ENCODE assay signal across 29 cellular contexts in genomic region chr9:8420416-8420815, GRCh38.
DNase-seq lines count a peak whose midpoint lies in the region; ATAC-seq and TF ChIP-seq lines count a peak whose summit lies in the region.
"Had no signal": no experiment of that assay in that cellular context is flagged by ENCODE, and none has a peak within 500 bp of the region (broad histone marks: within the 10 kb centered on the region; RNA-seq: fewer than 3 reads in every experiment).

No MANE protein-coding gene starts in this region.

- peak overlapping the region; percentile 28 for H3K4me2 ChIP-seq in GM23338
- H3K4me2 ChIP-seq: A549; BLaER1; BLaER1 treated with 17β-estradiol and CSF1 and Interleukin-3, amounts not matched to agents 10 nM and 100 nM had no signal

- H4K20me1 ChIP-seq in GM23338 (replicated peaks; ENCODE audit: insufficient read depth): no peaks in the 10 kb centered on the region
- H4K20me1 ChIP-seq: BLaER1; BLaER1 treated with 17β-estradiol and CSF1 and Interleukin-3, amounts not matched to agents 10 nM and 100 nM had no signal

- no peak overlapping the region for H2AFZ ChIP-seq in GM23338

- no peaks in the 10 kb centered on the region for H3K9me3 ChIP-seq in HUES48 (ENCODE audit: control insufficient read depth, insufficient read depth, low read length)
- H3K9me3 ChIP-seq: A549; BE2C; BLaER1; BLaER1 treated with 17β-estradiol and CSF1 and Interleukin-3, amounts not matched to agents 10 nM and 100 nM; Caco-2 had no signal

- no peaks in the 10 kb centered on the region for H3K79me2 ChIP-seq in GM23338 (replicated peaks; ENCODE audit: insufficient read depth)

- peaks cover 20% of the 10 kb centered on the region for H3K4me1 Mint-ChIP-seq in GM23338
- H3K4me1 Mint-ChIP-seq: B cell; CD4-positive, alpha-beta memory T cell; CD4-positive, CD25-positive, alpha-beta regulatory T cell; CD8-positive, alpha-beta memory T cell had no signal

- H3K27ac ChIP-seq in GM23338 (ENCODE audit: low read depth) (no peak overlapping the region), HUES48 (ENCODE audit: low read depth, low read length) (peak overlapping the region; percentile 0)
- H3K27ac ChIP-seq: 22Rv1; A549; BLaER1; BLaER1 treated with 17β-estradiol and CSF1 and Interleukin-3, amounts not matched to agents 10 nM and 100 nM; C4-2B had no signal

- H3K36me3 Mint-ChIP-seq in GM23338 (ENCODE audit: low read depth): no peaks in the 10 kb centered on the region
- H3K36me3 Mint-ChIP-seq: CD14-positive monocyte; CD4-positive, alpha-beta memory T cell; CD4-positive, CD25-positive, alpha-beta regulatory T cell; CD8-positive, alpha-beta memory T cell; CD8-positive, alpha-beta T cell had no signal

- no peaks in the 10 kb centered on the region for H3F3A ChIP-seq in GM23338 (replicated peaks; ENCODE audit: low read depth)

- no peaks in the 10 kb centered on the region for H3K9me2 ChIP-seq in GM23338 (ENCODE audit: insufficient read depth)

- DNase-seq in GM23338 (ENCODE audit: low spot score) (no peak), posterior cingulate gyrus (no peak), NAMALWA (ENCODE audit: low spot score) (no peak)
- DNase-seq: 8988T; ACHN; AML-193; BE2C; C1 segment of cervical spinal cord; Caco-2; Calu3; CD4-positive, alpha-beta memory T cell; CD4-positive, alpha-beta T cell; CD4-positive, CD25-positive, alpha-beta regulatory T cell; CD8-positive, alpha-beta memory T cell; CD8-positive, alpha-beta T cell; COR-L47; DMS 273 treated with DMSO at 0.1 percent for 48 hours; DMS153; DMS53; DND-41; EL had no signal

- no peak overlapping the region for H3K27ac Mint-ChIP-seq in GM23338
- H3K27ac Mint-ChIP-seq: B cell; CD4-positive, alpha-beta memory T cell; CD4-positive, alpha-beta T cell; CD8-positive, alpha-beta memory T cell; CD8-positive, alpha-beta T cell had no signal

- intact Hi-C loops in posterior cingulate gyrus (cut with DNase I): no loop called here

- no peak overlapping the region for H3K4me3 ChIP-seq in GM23338
- no peak overlapping the region for H3K4me3 ChIP-seq in HUES48 (ENCODE audit: low read depth, low read length)
- H3K4me3 ChIP-seq: A549; BLaER1; BLaER1 treated with 17β-estradiol and CSF1 and Interleukin-3, amounts not matched to agents 10 nM and 100 nM had no signal

- H3K27me3 Mint-ChIP-seq in GM23338 (ENCODE audit: insufficient read depth, low read depth, poor library complexity): no peaks in the 10 kb centered on the region
- H3K27me3 Mint-ChIP-seq: B cell; CD4-positive, alpha-beta T cell; CD4-positive, CD25-positive, alpha-beta regulatory T cell had no signal

- no peak for TF ChIP-seq CTCF in GM23338 (conservative IDR thresholded peaks at IDR 0.05; ENCODE audit: low read depth in 2 of 2)

- H3K4me1 ChIP-seq in GM23338 (ENCODE audit: insufficient read depth) (peaks cover 21% of the 10 kb centered on the region), HUES48 (ENCODE audit: control insufficient read depth, insufficient read depth, low read length) (peaks cover 15% of the 10 kb centered on the region)
- H3K4me1 ChIP-seq: A549, BE2C, BLaER1, Caco-2 had no signal

- H3K9ac ChIP-seq in HUES48 (ENCODE audit: low read depth, low read length): no peak overlapping the region
- H3K9ac ChIP-seq: BLaER1; BLaER1 treated with 17β-estradiol and CSF1 and Interleukin-3, amounts not matched to agents 10 nM and 100 nM had no signal

- H3K4me3 Mint-ChIP-seq in GM23338: no peak overlapping the region
- H3K4me3 Mint-ChIP-seq: B cell; CD14-positive monocyte; CD4-positive, alpha-beta memory T cell; CD4-positive, alpha-beta T cell; CD4-positive, CD25-positive, alpha-beta regulatory T cell; CD8-positive, alpha-beta memory T cell; CD8-positive, alpha-beta T cell had no signal

- no peak for ATAC-seq in GM23338
- ATAC-seq: A549; CD8-positive, alpha-beta T cell had no signal

- H3K36me3 ChIP-seq in GM23338 (ENCODE audit: insufficient read depth) (no peaks in the 10 kb centered on the region), HUES48 (ENCODE audit: control insufficient read depth, insufficient read depth, low read length) (no peaks in the 10 kb centered on the region)
- H3K36me3 ChIP-seq: BE2C; BLaER1; BLaER1 treated with 17β-estradiol and CSF1 and Interleukin-3, amounts not matched to agents 10 nM and 100 nM had no signal

- no peaks in the 10 kb centered on the region for H3K9me3 Mint-ChIP-seq in GM23338
- H3K9me3 Mint-ChIP-seq: CD4-positive, alpha-beta T cell; CD4-positive, CD25-positive, alpha-beta regulatory T cell; CD8-positive, alpha-beta T cell had no signal

- H3K27me3 ChIP-seq in GM23338 (ENCODE audit: insufficient read depth) (no peaks in the 10 kb centered on the region), HUES48 (ENCODE audit: control insufficient read depth, insufficient read depth, low read length) (no peaks in the 10 kb centered on the region)
- H3K27me3 ChIP-seq: BE2C; BLaER1; BLaER1 treated with 17β-estradiol and CSF1 and Interleukin-3, amounts not matched to agents 10 nM and 100 nM had no signal

TF ChIP-seq in GM23338, 12 proteins besides CTCF, POLR2A, EP300 and RAD21:
- TF ChIP-seq NANOG (IDR thresholded peaks at IDR 0.05; ENCODE audit: borderline replicate concordance): peak; percentile 59; the same call in 1 of the 2 replicates
- TF ChIP-seq CREB1 (CRISPR knock-in tag; IDR thresholded peaks at IDR 0.05; ENCODE audit: low read depth): no peak
- TF ChIP-seq STAT1 (IDR thresholded peaks at IDR 0.05; ENCODE audit: unreplicated experiment): no peak
- TF ChIP-seq ZNF114 (CRISPR knock-in tag; IDR thresholded peaks at IDR 0.05): no peak
